Comparison of ENCODE assay signal across 28 cellular contexts in genomic region chr6:76347539-76347938, GRCh38.
"Had no signal": no experiment of that assay in that cellular context is flagged by ENCODE, and none has a peak within 500 bp of the region (broad histone marks: within the 10 kb centered on the region; RNA-seq: fewer than 3 reads in every experiment).

No MANE protein-coding gene starts in this region.

- DNase-seq: cortex of kidney; effector memory CD8-positive, alpha-beta T cell; erythroblast; gastrocnemius medialis; head of caudate nucleus; kidney; left lung; mesenchymal stem cell; mucosa of descending colon; naive B cell; stimulated activated CD4-positive, alpha-beta T cell treated with anti-CD3 and anti-CD28 coated beads, Interleukin-12 subunit alpha, Interleukin-12 subunit beta, amount 100 ng/mL, for 4 hours; stimulated activated CD4-positive, alpha-beta T cell treated with anti-CD3 and anti-CD28 coated beads, Interleukin-1b, Interleukin-23, amount 100 ng/mL, for 48 hours; stimulated activated CD4-positive, alpha-beta T cell treated with anti-CD3 and anti-CD28 coated beads, Interleukin-4, amount 100 ng/mL, for 1 hour; stimulated activated CD8-positive, alpha-beta memory T cell treated with anti-CD3 and anti-CD28 coated beads, Interleukin-4, amount 100 ng/mL, for 48 hours; stimulated activated naive CD4-positive, alpha-beta T cell; stimulated activated naive CD8-positive, alpha-beta T cell treated with anti-CD3 and anti-CD28 coated beads, Interleukin-15, amount 100 ng/mL, for 72 hours; transverse colon; upper lobe of right lung; uterus had no signal

- ATAC-seq: effector memory CD8-positive, alpha-beta T cell; gastrocnemius medialis; left lung; mucosa of descending colon; natural killer cell treated with Interleukin-12 subunit alpha and Interleukin-12 subunit beta and Interleukin-15 and Interleukin-18, amount 100 ng/mL, for 72 hours; sciatic nerve; stimulated activated naive CD8-positive, alpha-beta T cell treated with anti-CD3 and anti-CD28 coated beads, Interleukin-15, amount 100 ng/mL, for 72 hours; upper lobe of right lung had no signal

- H3K4me1 ChIP-seq: gastrocnemius medialis, left lung, parathyroid adenoma, suprapubic skin, transverse colon, upper lobe of right lung, uterus had no signal

- H3K9me3 ChIP-seq: gastrocnemius medialis, left lung, mucosa of descending colon, neutrophil, suprapubic skin, transverse colon, upper lobe of right lung, uterus had no signal

- H3K36me3 Mint-ChIP-seq: mesothelial cell of epicardium; naive B cell; natural killer cell treated with Interleukin-12 subunit alpha and Interleukin-12 subunit beta and Interleukin-15 and Interleukin-18, amount 100 ng/mL, for 72 hours had no signal

- H3K4me2 ChIP-seq: smooth muscle cell had no signal

- H3K27ac ChIP-seq: gastrocnemius medialis, left lung, neutrophil, parathyroid adenoma, suprapubic skin, transverse colon, upper lobe of right lung, uterus had no signal

- H3K4me3 Mint-ChIP-seq: effector memory CD8-positive, alpha-beta T cell; mesothelial cell of epicardium; naive B cell; natural killer cell treated with Interleukin-12 subunit alpha and Interleukin-12 subunit beta and Interleukin-15 and Interleukin-18, amount 100 ng/mL, for 72 hours; neural crest cell; stimulated activated naive CD8-positive, alpha-beta T cell treated with anti-CD3 and anti-CD28 coated beads, Interleukin-15, amount 100 ng/mL, for 72 hours had no signal

- H2AFZ ChIP-seq: parathyroid adenoma had no signal

- H3K27me3 Mint-ChIP-seq: effector memory CD8-positive, alpha-beta T cell; naive B cell; natural killer cell treated with Interleukin-12 subunit alpha and Interleukin-12 subunit beta and Interleukin-15 and Interleukin-18, amount 100 ng/mL, for 72 hours; progenitor cell of endocrine pancreas; stimulated activated naive CD8-positive, alpha-beta T cell treated with anti-CD3 and anti-CD28 coated beads, Interleukin-15, amount 100 ng/mL, for 72 hours had no signal

- H3K36me3 ChIP-seq: gastrocnemius medialis, left lung, neutrophil, suprapubic skin, transverse colon, upper lobe of right lung, uterus had no signal

- H3K27me3 ChIP-seq: gastrocnemius medialis, left lung, neutrophil, suprapubic skin, transverse colon, upper lobe of right lung, uterus had no signal

- H3K27ac Mint-ChIP-seq: effector memory CD8-positive, alpha-beta T cell; mesothelial cell of epicardium; naive B cell; natural killer cell treated with Interleukin-12 subunit alpha and Interleukin-12 subunit beta and Interleukin-15 and Interleukin-18, amount 100 ng/mL, for 72 hours; progenitor cell of endocrine pancreas; stimulated activated naive CD8-positive, alpha-beta T cell treated with anti-CD3 and anti-CD28 coated beads, Interleukin-15, amount 100 ng/mL, for 72 hours had no signal

- H3K9me3 Mint-ChIP-seq: mesothelial cell of epicardium, neural crest cell had no signal

- H3K4me1 Mint-ChIP-seq: naive B cell; neural crest cell; stimulated activated naive CD8-positive, alpha-beta T cell treated with anti-CD3 and anti-CD28 coated beads, Interleukin-15, amount 100 ng/mL, for 72 hours had no signal

- H3K79me2 ChIP-seq: parathyroid adenoma had no signal

- H3K4me3 ChIP-seq: gastrocnemius medialis, left lung, mucosa of descending colon, smooth muscle cell, suprapubic skin, transverse colon, upper lobe of right lung, uterus had no signal
